In genomic region chr17:7576432-7576937, GRCh38 we compare ENCODE assay signal across 11 cellular contexts. TPM values are rescaled to one million over a fixed set of nuclear protein-coding genes. Genes with fewer than 3 reads are reported as not detected.
DNase-seq lines count a peak whose midpoint lies in the region; ATAC-seq, FAIRE-seq and TF ChIP-seq lines count a peak whose summit lies in the region.
"Had no signal": no experiment of that assay in that cellular context is flagged by ENCODE, and none has a peak within 500 bp of the region (broad histone marks: within the 10 kb centered on the region; RNA-seq: fewer than 3 reads in every experiment).

No MANE protein-coding gene starts in this region.

- no peaks in the 10 kb centered on the region for H3K9me3 Mint-ChIP-seq in activated CD4-positive, alpha-beta memory T cell treated with anti-CD3 and anti-CD28 coated beads for 36 hours
- peaks cover 0 to 1% (median 0%) of the 10 kb centered on the region in 6 donors for H3K9me3 Mint-ChIP-seq in immature natural killer cell
- H3K9me3 Mint-ChIP-seq: CD8-positive, alpha-beta T cell had no signal

- H2AFZ ChIP-seq in HepG2 (ENCODE audit: low read length) = no peak overlapping the region

- TF ChIP-seq EP300 in HepG2 (IDR thresholded peaks at IDR 0.05; ENCODE audit: low read depth in 2 of 2, low read length in 2 of 2) = no peak
- TF ChIP-seq EP300 in HepG2 (CRISPR knock-in tag; IDR thresholded peaks at IDR 0.05; ENCODE audit: borderline replicate concordance) = no peak

- no peak for DNase-seq in HepG2 (ENCODE audit: low spot score)
- DNase-seq in right lobe of liver = no peak
- no peak for DNase-seq in activated CD4-positive, alpha-beta memory T cell treated with anti-CD3 and anti-CD28 coated beads for 36 hours
- DNase-seq in immature natural killer cell = no peak
- DNase-seq in upper lobe of right lung = no peak
- no peak for DNase-seq in DMS153 (lab: John Stamatoyannopoulos, UW)
- DNase-seq in right atrium auricular region (ENCODE audit: low spot score) = no peak
- DNase-seq: activated effector memory CD4-positive, alpha-beta T cell treated with anti-CD3 and anti-CD28 coated beads, Interleukin-2, amount 50 U/mL, for 16 hours; CD8-positive, alpha-beta T cell; T-helper 9 cell had no signal

- ATAC-seq in HepG2 (no peak), right lobe of liver (no peak), upper lobe of right lung (no peak), GM21529 (IDR thresholded peaks at IDR 0.05; ENCODE audit: unreplicated experiment) (no peak)
- ATAC-seq: CD8-positive, alpha-beta T cell had no signal

- in situ Hi-C loops in HepG2 (cut with HindIII; ENCODE audit: extremely low pct_ligation_motif_present, low pct_unique_long_range_greater_than_20kb) = loop anchor here (10.0 kb wide), 1 partner anchor 268 kb away; no protein-coding TSS in a partner anchor

- no TSS peak for BruUV-seq in HepG2 (replicated peaks; lab: Mats Ljungman, UMichigan)

- intact Hi-C loops in HepG2 (cut with micrococcal nuclease; ENCODE audit: unreplicated experiment) (no loop called here), right lobe of liver (cut with DNase I) (no loop called here), upper lobe of right lung (cut with DNase I) (no loop called here)
- intact Hi-C loops in activated CD4-positive, alpha-beta memory T cell treated with anti-CD3 and anti-CD28 coated beads for 36 hours (cut with micrococcal nuclease) = no loop called here

- peak overlapping the region; percentile 12 for H3K4me3 Mint-ChIP-seq in activated CD4-positive, alpha-beta memory T cell treated with anti-CD3 and anti-CD28 coated beads for 36 hours
- H3K4me3 Mint-ChIP-seq in immature natural killer cell = peak overlapping the region; percentile 5 to 45 (median 12)
- H3K4me3 Mint-ChIP-seq: CD8-positive, alpha-beta T cell had no signal

- H3K27ac Mint-ChIP-seq in activated CD4-positive, alpha-beta memory T cell treated with anti-CD3 and anti-CD28 coated beads for 36 hours = peak overlapping the region; percentile 71
- peak overlapping the region; percentile 22 to 100 (median 80) for H3K27ac Mint-ChIP-seq in immature natural killer cell

- no peak for FAIRE-seq in HepG2 (lab: Jason Lieb, UNC)

- no peaks in the 10 kb centered on the region for H3K9me3 ChIP-seq in HepG2 (ENCODE audit: low read length)
- no peaks in the 10 kb centered on the region for H3K9me3 ChIP-seq in right lobe of liver
- no peaks in the 10 kb centered on the region for H3K9me3 ChIP-seq in upper lobe of right lung
- no peaks in the 10 kb centered on the region for H3K9me3 ChIP-seq in right atrium auricular region

- H3K4me1 ChIP-seq in HepG2 (ENCODE audit: insufficient read depth, low read length) (peaks cover 79% of the 10 kb centered on the region), right lobe of liver (peaks cover 0 to 59% (median 21%) of the 10 kb centered on the region in 4 donors), upper lobe of right lung (peaks cover 63% of the 10 kb centered on the region), right atrium auricular region (peaks cover 0 to 59% of the 10 kb centered on the region in 2 donors)

- peaks cover 59% of the 10 kb centered on the region for H4K20me1 ChIP-seq in HepG2 (ENCODE audit: insufficient read depth, low read length)

- peaks cover 75% of the 10 kb centered on the region for H3K36me3 Mint-ChIP-seq in activated CD4-positive, alpha-beta memory T cell treated with anti-CD3 and anti-CD28 coated beads for 36 hours
- peaks cover 19 to 60% (median 47%) of the 10 kb centered on the region in 3 donors for H3K36me3 Mint-ChIP-seq in immature natural killer cell

- H3K4me2 ChIP-seq in HepG2 (ENCODE audit: low read depth, low read length) = no peak overlapping the region

- H3K27me3 ChIP-seq in HepG2 (ENCODE audit: control insufficient read depth in 1 of 2, insufficient read depth in 2 of 2, low read length in 2 of 2) (no peaks in the 10 kb centered on the region; a peak in 1 of 5 replicates), right lobe of liver (no peaks in the 10 kb centered on the region), upper lobe of right lung (no peaks in the 10 kb centered on the region), right atrium auricular region (no peaks in the 10 kb centered on the region)

- TF ChIP-seq POLR2A in HepG2 (IDR thresholded peaks at IDR 0.05; ENCODE audit: insufficient read depth in 1 of 2, low read depth in 2 of 2, low read length in 2 of 2) (peak; percentile 54 to 70; a peak in 3 of 4 replicates), right lobe of liver (IDR thresholded peaks at IDR 0.05) (no peak)

- peaks cover 2% of the 10 kb centered on the region for H3K27me3 Mint-ChIP-seq in activated CD4-positive, alpha-beta memory T cell treated with anti-CD3 and anti-CD28 coated beads for 36 hours
- peaks cover 49 to 75% (median 59%) of the 10 kb centered on the region in 3 donors for H3K27me3 Mint-ChIP-seq in immature natural killer cell (ENCODE audit: low read depth in 3 of 3)

- H3K27ac ChIP-seq in HepG2 (ENCODE audit: extremely low read length, insufficient read depth, low read length) (peak overlapping the region; percentile 24), right lobe of liver (no peak overlapping the region), upper lobe of right lung (no peak overlapping the region), right atrium auricular region (no peak overlapping the region)

- POLR2A ChIA-PET in HepG2 (lab: Yijun Ruan, JAX) = interaction anchor here (2.3 kb wide), 1 partner anchor 111 kb away, joined by 10 read pairs; the partner anchor contains the start of genes TP53 and WRAP53
- POLR2A ChIA-PET in activated CD4-positive, alpha-beta memory T cell treated with anti-CD3 and anti-CD28 coated beads for 36 hours (lab: Charles Lee) = interaction anchor here (0.6 to 5.9 kb wide), 7 partner anchors 8 to 266 kb away, joined by 3 to 61 read pairs (median 5); partner anchors contain the start of genes ACAP1, MPDU1, NEURL4 and TP53

- no peak overlapping the region for H3K4me3 ChIP-seq in HepG2 (replicated peaks in 1 of 3; ENCODE audit: insufficient read depth in 1 of 3, low read depth in 2 of 3, low read length in 3 of 3)
- H3K4me3 ChIP-seq in right lobe of liver = no peak overlapping the region
- H3K4me3 ChIP-seq in upper lobe of right lung = peak overlapping the region; percentile 12
- H3K4me3 ChIP-seq in right atrium auricular region = no peak overlapping the region

- TF ChIP-seq CTCF in HepG2 (CRISPR knock-in tag; IDR thresholded peaks at IDR 0.05) = no peak
- TF ChIP-seq CTCF in right lobe of liver (IDR thresholded peaks at IDR 0.05) = no peak
- no peak for TF ChIP-seq CTCF in upper lobe of right lung (IDR thresholded peaks at IDR 0.05)
- no peak for TF ChIP-seq CTCF in right atrium auricular region (IDR thresholded peaks at IDR 0.05)

- H3K4me1 Mint-ChIP-seq in activated CD4-positive, alpha-beta memory T cell treated with anti-CD3 and anti-CD28 coated beads for 36 hours (ENCODE audit: low read depth) = peaks cover 80% of the 10 kb centered on the region
- peaks cover 71 to 79% of the 10 kb centered on the region in 2 donors for H3K4me1 Mint-ChIP-seq in immature natural killer cell

- H3K9ac ChIP-seq in HepG2 (ENCODE audit: insufficient read depth, low read depth, low read length) = no peak overlapping the region

- peaks cover 54% of the 10 kb centered on the region for H3K79me2 ChIP-seq in HepG2 (ENCODE audit: insufficient read depth, low read length)

- H3K36me3 ChIP-seq in HepG2 (replicated peaks in 1 of 2; ENCODE audit: control insufficient read depth in 1 of 2, insufficient read depth in 2 of 2, low read length in 2 of 2) (peaks cover 12 to 51% of the 10 kb centered on the region in 2 experiments), right lobe of liver (peaks cover 28 to 52% (median 39%) of the 10 kb centered on the region in 4 donors), upper lobe of right lung (peaks cover 51% of the 10 kb centered on the region), right atrium auricular region (peaks cover 55% of the 10 kb centered on the region)

- 94% methylated on average over 13 of the region's 14 CpGs for WGBS in HepG2 (ENCODE audit: low lambda C conversion rate)
- WGBS in right lobe of liver (ENCODE audit: insufficient coverage, low coverage, low lambda C conversion rate, missing lambda C conversion rate) = 73% methylated on average over 3 of the region's 14 CpGs

- no peak for TF ChIP-seq RAD21 in HepG2 (CRISPR knock-in tag; IDR thresholded peaks at IDR 0.05)

- CTCF ChIA-PET in HepG2 (lab: Yijun Ruan, JAX; ENCODE audit: low intra/inter-chr PET ratio, low total read pairs) = no interaction called here
- CTCF ChIA-PET in activated CD4-positive, alpha-beta memory T cell treated with anti-CD3 and anti-CD28 coated beads for 36 hours (lab: Charles Lee) = interaction anchor here (1.0 to 2.5 kb wide), 3 partner anchors 13 to 111 kb away, joined by 3 to 7 read pairs (median 3); partner anchors contain the start of genes TP53 and WRAP53

RNA-seq across cellular contexts. Expression of gene CD68, which starts 3.0 kb away (rescaled TPM):
- total RNA-seq in HepG2 (2016; rRNA removed; fragmentation: Illumina TruSeq; extraction: Trizol) (4.1 and 10.3 TPM in 2 replicates), right lobe of liver (100 to 1,000 TPM in 1 of 6 experiments, 10 to 100 TPM in 5; 31.6 to 179 (median 51.1) TPM), upper lobe of right lung (398 TPM), right atrium auricular region (10 to 100 TPM; 16.2 to 54.2 TPM)
- total RNA-seq in HepG2 (2016; cell fraction: cytosol; rRNA removed; fragmentation: Illumina TruSeq; extraction: Trizol; ENCODE audit: low read depth) = 6.3 and 6.7 TPM in 2 replicates
- 3.2 and 7.8 TPM in 2 replicates for total RNA-seq in HepG2 (2016; cell fraction: insoluble cytoplasmic fraction; rRNA removed; fragmentation: Illumina TruSeq; extraction: Trizol)
- total RNA-seq in HepG2 (2016; cell fraction: membrane; rRNA removed; fragmentation: Illumina TruSeq; extraction: Trizol) = 7.2 and 7.7 TPM in 2 replicates
- 3.2 and 9.0 TPM in 2 replicates for total RNA-seq in HepG2 (2016; cell fraction: nucleus; rRNA removed; fragmentation: Illumina TruSeq; extraction: Trizol)
- polyA plus RNA-seq in HepG2 (2011; rRNA removed) (104 and 124 TPM in 2 replicates), immature natural killer cell (1 to 10 TPM; 1.9 to 6.5 (median 6.1) TPM)
- polyA plus RNA-seq in HepG2 (2011; cell fraction: cytosol; rRNA removed) = 69.4 and 81.9 TPM in 2 replicates
- 15.4 and 16.3 TPM in 2 replicates for polyA plus RNA-seq in HepG2 (2011; cell fraction: nucleus; rRNA removed)
- polyA plus RNA-seq in HepG2 (2012) = 26.8 and 35.7 TPM in 2 replicates
- polyA plus RNA-seq in HepG2 (2016; cell fraction: cytosol; fragmentation: Illumina TruSeq; extraction: Trizol; ENCODE audit: low read depth) = 16.5 and 18.7 TPM in 2 replicates
- 17.2 and 20.1 TPM in 2 replicates for polyA plus RNA-seq in HepG2 (2016; cell fraction: insoluble cytoplasmic fraction; fragmentation: Illumina TruSeq; extraction: Trizol; ENCODE audit: low read depth)
- polyA plus RNA-seq in HepG2 (2016; cell fraction: membrane; fragmentation: Illumina TruSeq; extraction: Trizol; ENCODE audit: low read depth) = 24.5 and 25.8 TPM in 2 replicates
- polyA plus RNA-seq in HepG2 (2016; cell fraction: nucleus; fragmentation: Illumina TruSeq; extraction: Trizol; ENCODE audit: insufficient read depth, low read depth) = 16.1 and 21.1 TPM in 2 replicates
- polyA minus RNA-seq in HepG2 (2011; rRNA and poly(A)+ RNA removed; ENCODE audit: low replicate concordance) = 12.6 and 26.1 TPM in 2 replicates
- 7.6 and 9.9 TPM in 2 replicates for polyA minus RNA-seq in HepG2 (2011; cell fraction: cytosol; rRNA and poly(A)+ RNA removed)
- 4.6 and 6.2 TPM in 2 replicates for polyA minus RNA-seq in HepG2 (2011; cell fraction: nucleus; rRNA and poly(A)+ RNA removed)
- total RNA-seq in activated CD4-positive, alpha-beta memory T cell treated with anti-CD3 and anti-CD28 coated beads for 36 hours = 10 to 100 TPM; 31.5 to 34.1 TPM

RNA-seq across cellular contexts. Expression of gene MPDU1, which starts 7.2 kb away (rescaled TPM):
- total RNA-seq in HepG2 (2016; rRNA removed; fragmentation: Illumina TruSeq; extraction: Trizol) (59.5 and 112 TPM in 2 replicates), right lobe of liver (100 to 1,000 TPM in 2 of 6 experiments, 10 to 100 TPM in 4; 54.2 to 199 (median 63.3) TPM), upper lobe of right lung (58.2 TPM), right atrium auricular region (10 to 100 TPM; 55.4 to 81.1 TPM)
- 17.5 and 21.1 TPM in 2 replicates for total RNA-seq in HepG2 (2016; cell fraction: cytosol; rRNA removed; fragmentation: Illumina TruSeq; extraction: Trizol; ENCODE audit: low read depth)
- total RNA-seq in HepG2 (2016; cell fraction: insoluble cytoplasmic fraction; rRNA removed; fragmentation: Illumina TruSeq; extraction: Trizol) = 62.6 and 101 TPM in 2 replicates
- total RNA-seq in HepG2 (2016; cell fraction: membrane; rRNA removed; fragmentation: Illumina TruSeq; extraction: Trizol) = 24.3 and 28.7 TPM in 2 replicates
- total RNA-seq in HepG2 (2016; cell fraction: nucleus; rRNA removed; fragmentation: Illumina TruSeq; extraction: Trizol) = 84.0 and 86.6 TPM in 2 replicates
- polyA plus RNA-seq in HepG2 (2011; rRNA removed) (127 and 167 TPM in 2 replicates), immature natural killer cell (10 to 100 TPM; 31.6 to 44.0 (median 41.6) TPM)
- 188 and 194 TPM in 2 replicates for polyA plus RNA-seq in HepG2 (2011; cell fraction: cytosol; rRNA removed)
- polyA plus RNA-seq in HepG2 (2011; cell fraction: nucleus; rRNA removed) = 91.5 and 103 TPM in 2 replicates
- 56.7 and 59.6 TPM in 2 replicates for polyA plus RNA-seq in HepG2 (2012)
- 12.2 and 12.9 TPM in 2 replicates for polyA plus RNA-seq in HepG2 (2016; cell fraction: cytosol; fragmentation: Illumina TruSeq; extraction: Trizol; ENCODE audit: low read depth)
- polyA plus RNA-seq in HepG2 (2016; cell fraction: insoluble cytoplasmic fraction; fragmentation: Illumina TruSeq; extraction: Trizol; ENCODE audit: low read depth) = 73.5 and 77.4 TPM in 2 replicates
- 22.9 and 23.5 TPM in 2 replicates for polyA plus RNA-seq in HepG2 (2016; cell fraction: membrane; fragmentation: Illumina TruSeq; extraction: Trizol; ENCODE audit: low read depth)
- 172 and 177 TPM in 2 replicates for polyA plus RNA-seq in HepG2 (2016; cell fraction: nucleus; fragmentation: Illumina TruSeq; extraction: Trizol; ENCODE audit: insufficient read depth, low read depth)
- 205 and 272 TPM in 2 replicates for polyA minus RNA-seq in HepG2 (2011; rRNA and poly(A)+ RNA removed; ENCODE audit: low replicate concordance)
- 31.8 and 40.4 TPM in 2 replicates for polyA minus RNA-seq in HepG2 (2011; cell fraction: cytosol; rRNA and poly(A)+ RNA removed)
- polyA minus RNA-seq in HepG2 (2011; cell fraction: nucleus; rRNA and poly(A)+ RNA removed) = 30.7 and 35.3 TPM in 2 replicates
- total RNA-seq in activated CD4-positive, alpha-beta memory T cell treated with anti-CD3 and anti-CD28 coated beads for 36 hours = 10 to 100 TPM; 52.6 to 52.9 TPM

RNA-seq across cellular contexts. Expression of gene SOX15, which starts 13.4 kb away (rescaled TPM):
- total RNA-seq in HepG2 (2016; rRNA removed; fragmentation: Illumina TruSeq; extraction: Trizol) (0.18 TPM in 1 of 2 replicates, not detected in the other), right lobe of liver (not detected), upper lobe of right lung (0.67 TPM), right atrium auricular region (10 to 100 TPM in 1 of 2 donors, 1 to 10 TPM in 1; 5.6 to 11.5 TPM)
- not detected in 2 replicates for total RNA-seq in HepG2 (2016; cell fraction: cytosol; rRNA removed; fragmentation: Illumina TruSeq; extraction: Trizol; ENCODE audit: low read depth)
- total RNA-seq in HepG2 (2016; cell fraction: insoluble cytoplasmic fraction; rRNA removed; fragmentation: Illumina TruSeq; extraction: Trizol) = 0.22 TPM in 1 of 2 replicates, not detected in the other
- not detected in 2 replicates for total RNA-seq in HepG2 (2016; cell fraction: membrane; rRNA removed; fragmentation: Illumina TruSeq; extraction: Trizol)
- 0.37 TPM in 1 of 2 replicates, not detected in the other for total RNA-seq in HepG2 (2016; cell fraction: nucleus; rRNA removed; fragmentation: Illumina TruSeq; extraction: Trizol)
- polyA plus RNA-seq in HepG2 (2011; rRNA removed) (0.07 and 0.17 TPM in 2 replicates), immature natural killer cell (not detected)
- polyA plus RNA-seq in HepG2 (2011; cell fraction: cytosol; rRNA removed) = 0.04 TPM in 1 of 2 replicates, not detected in the other
- polyA plus RNA-seq in HepG2 (2011; cell fraction: nucleus; rRNA removed) = 0.54 and 0.63 TPM in 2 replicates
- 0.44 and 0.63 TPM in 2 replicates for polyA plus RNA-seq in HepG2 (2012)
- 0.17 TPM in 1 of 2 replicates, not detected in the other for polyA plus RNA-seq in HepG2 (2016; cell fraction: cytosol; fragmentation: Illumina TruSeq; extraction: Trizol; ENCODE audit: low read depth)
- not detected in 2 replicates for polyA plus RNA-seq in HepG2 (2016; cell fraction: insoluble cytoplasmic fraction; fragmentation: Illumina TruSeq; extraction: Trizol; ENCODE audit: low read depth)
- polyA plus RNA-seq in HepG2 (2016; cell fraction: membrane; fragmentation: Illumina TruSeq; extraction: Trizol; ENCODE audit: low read depth) = not detected in 2 replicates
- polyA plus RNA-seq in HepG2 (2016; cell fraction: nucleus; fragmentation: Illumina TruSeq; extraction: Trizol; ENCODE audit: insufficient read depth, low read depth) = 0.68 and 1.3 TPM in 2 replicates
- polyA minus RNA-seq in HepG2 (2011; rRNA and poly(A)+ RNA removed; ENCODE audit: low replicate concordance) = 0.44 TPM in 1 of 2 replicates, not detected in the other
- not detected in 2 replicates for polyA minus RNA-seq in HepG2 (2011; cell fraction: cytosol; rRNA and poly(A)+ RNA removed)
- 0.62 TPM in 1 of 2 replicates, not detected in the other for polyA minus RNA-seq in HepG2 (2011; cell fraction: nucleus; rRNA and poly(A)+ RNA removed)
- under 1 TPM in 1 of 2 experiments, not detected in 1; 0.29 TPM for total RNA-seq in activated CD4-positive, alpha-beta memory T cell treated with anti-CD3 and anti-CD28 coated beads for 36 hours
- total RNA-seq: CD8-positive, alpha-beta T cell had no signal

RNA-seq across cellular contexts. Expression of gene SENP3, which starts 14.8 kb away (rescaled TPM):
- 64.5 and 75.4 TPM in 2 replicates for total RNA-seq in HepG2 (2016; rRNA removed; fragmentation: Illumina TruSeq; extraction: Trizol)
- total RNA-seq in HepG2 (2016; cell fraction: cytosol; rRNA removed; fragmentation: Illumina TruSeq; extraction: Trizol; ENCODE audit: low read depth) = 46.1 and 48.3 TPM in 2 replicates
- 67.8 and 80.2 TPM in 2 replicates for total RNA-seq in HepG2 (2016; cell fraction: insoluble cytoplasmic fraction; rRNA removed; fragmentation: Illumina TruSeq; extraction: Trizol)
- total RNA-seq in HepG2 (2016; cell fraction: membrane; rRNA removed; fragmentation: Illumina TruSeq; extraction: Trizol) = 96.7 and 98.4 TPM in 2 replicates
- total RNA-seq in HepG2 (2016; cell fraction: nucleus; rRNA removed; fragmentation: Illumina TruSeq; extraction: Trizol) = 31.6 and 38.4 TPM in 2 replicates
- polyA plus RNA-seq in HepG2 (2011; rRNA removed) = 55.8 and 57.3 TPM in 2 replicates
- 51.2 and 51.8 TPM in 2 replicates for polyA plus RNA-seq in HepG2 (2011; cell fraction: cytosol; rRNA removed)
- polyA plus RNA-seq in HepG2 (2011; cell fraction: nucleus; rRNA removed) = 36.5 and 39.7 TPM in 2 replicates
- polyA plus RNA-seq in HepG2 (2012) = 20.5 and 25.7 TPM in 2 replicates
- 29.8 and 32.5 TPM in 2 replicates for polyA plus RNA-seq in HepG2 (2016; cell fraction: cytosol; fragmentation: Illumina TruSeq; extraction: Trizol; ENCODE audit: low read depth)
- polyA plus RNA-seq in HepG2 (2016; cell fraction: insoluble cytoplasmic fraction; fragmentation: Illumina TruSeq; extraction: Trizol; ENCODE audit: low read depth) = 66.8 and 75.8 TPM in 2 replicates
- polyA plus RNA-seq in HepG2 (2016; cell fraction: membrane; fragmentation: Illumina TruSeq; extraction: Trizol; ENCODE audit: low read depth) = 81.7 and 87.7 TPM in 2 replicates
- 52.7 and 61.4 TPM in 2 replicates for polyA plus RNA-seq in HepG2 (2016; cell fraction: nucleus; fragmentation: Illumina TruSeq; extraction: Trizol; ENCODE audit: insufficient read depth, low read depth)
- 67.9 and 190 TPM in 2 replicates for polyA minus RNA-seq in HepG2 (2011; rRNA and poly(A)+ RNA removed; ENCODE audit: low replicate concordance)
- 26.8 and 29.3 TPM in 2 replicates for polyA minus RNA-seq in HepG2 (2011; cell fraction: cytosol; rRNA and poly(A)+ RNA removed)
- 19.1 and 20.5 TPM in 2 replicates for polyA minus RNA-seq in HepG2 (2011; cell fraction: nucleus; rRNA and poly(A)+ RNA removed)
- total RNA-seq in right lobe of liver = 10 to 100 TPM; 12.3 to 33.9 (median 15.1) TPM
- total RNA-seq in activated CD4-positive, alpha-beta memory T cell treated with anti-CD3 and anti-CD28 coated beads for 36 hours = 10 to 100 TPM; 50.8 to 53.2 TPM
- 10 to 100 TPM; 17.5 to 19.4 (median 19.0) TPM for polyA plus RNA-seq in immature natural killer cell
- 57.6 TPM for total RNA-seq in upper lobe of right lung
- 10 to 100 TPM; 45.9 to 56.1 TPM for total RNA-seq in right atrium auricular region

RNA-seq across cellular contexts. Expression of gene TNFSF13, which starts 17.9 kb away (rescaled TPM):
- total RNA-seq in HepG2 (2016; rRNA removed; fragmentation: Illumina TruSeq; extraction: Trizol) (1.7 and 2.5 TPM in 2 replicates), right lobe of liver (10 to 100 TPM in 2 of 6 experiments, 1 to 10 TPM in 4; 4.3 to 13.0 (median 6.2) TPM), upper lobe of right lung (101 TPM), right atrium auricular region (10 to 100 TPM; 11.0 to 16.9 TPM)
- total RNA-seq in HepG2 (2016; cell fraction: cytosol; rRNA removed; fragmentation: Illumina TruSeq; extraction: Trizol; ENCODE audit: low read depth) = 0.20 and 0.79 TPM in 2 replicates
- 2.0 and 2.2 TPM in 2 replicates for total RNA-seq in HepG2 (2016; cell fraction: insoluble cytoplasmic fraction; rRNA removed; fragmentation: Illumina TruSeq; extraction: Trizol)
- total RNA-seq in HepG2 (2016; cell fraction: membrane; rRNA removed; fragmentation: Illumina TruSeq; extraction: Trizol) = 1.1 and 2.2 TPM in 2 replicates
- total RNA-seq in HepG2 (2016; cell fraction: nucleus; rRNA removed; fragmentation: Illumina TruSeq; extraction: Trizol) = 2.9 and 3.2 TPM in 2 replicates
- polyA plus RNA-seq in HepG2 (2011; rRNA removed) (3.3 TPM in 2 replicates), immature natural killer cell (1 to 10 TPM; 1.4 to 6.1 (median 5.3) TPM)
- polyA plus RNA-seq in HepG2 (2011; cell fraction: cytosol; rRNA removed) = 2.2 TPM in 2 replicates
- polyA plus RNA-seq in HepG2 (2011; cell fraction: nucleus; rRNA removed) = 9.6 and 11.2 TPM in 2 replicates
- 2.6 and 3.9 TPM in 2 replicates for polyA plus RNA-seq in HepG2 (2012)
- polyA plus RNA-seq in HepG2 (2016; cell fraction: cytosol; fragmentation: Illumina TruSeq; extraction: Trizol; ENCODE audit: low read depth) = 0.76 and 2.2 TPM in 2 replicates
- polyA plus RNA-seq in HepG2 (2016; cell fraction: insoluble cytoplasmic fraction; fragmentation: Illumina TruSeq; extraction: Trizol; ENCODE audit: low read depth) = 3.1 and 3.7 TPM in 2 replicates
- polyA plus RNA-seq in HepG2 (2016; cell fraction: membrane; fragmentation: Illumina TruSeq; extraction: Trizol; ENCODE audit: low read depth) = 2.2 and 2.3 TPM in 2 replicates
- polyA plus RNA-seq in HepG2 (2016; cell fraction: nucleus; fragmentation: Illumina TruSeq; extraction: Trizol; ENCODE audit: insufficient read depth, low read depth) = 4.9 and 6.7 TPM in 2 replicates
- polyA minus RNA-seq in HepG2 (2011; rRNA and poly(A)+ RNA removed; ENCODE audit: low replicate concordance) = 2.2 and 7.1 TPM in 2 replicates
- polyA minus RNA-seq in HepG2 (2011; cell fraction: cytosol; rRNA and poly(A)+ RNA removed) = 0.26 and 1.3 TPM in 2 replicates
- polyA minus RNA-seq in HepG2 (2011; cell fraction: nucleus; rRNA and poly(A)+ RNA removed) = 2.1 and 3.0 TPM in 2 replicates
- under 1 TPM; 0.71 to 0.94 TPM for total RNA-seq in activated CD4-positive, alpha-beta memory T cell treated with anti-CD3 and anti-CD28 coated beads for 36 hours
